27 cellular contexts compared by ENCODE assay signal in genomic region chr3:183494341-183494740, GRCh38.
DNase-seq lines count a peak whose midpoint lies in the region; ATAC-seq and TF ChIP-seq lines count a peak whose summit lies in the region.
"Had no signal": no experiment of that assay in that cellular context is flagged by ENCODE, and none has a peak within 500 bp of the region (broad histone marks: within the 10 kb centered on the region; RNA-seq: fewer than 3 reads in every experiment).

No MANE protein-coding gene starts in this region.

- H3K27ac Mint-ChIP-seq in progenitor cell of endocrine pancreas, result peak overlapping the region; percentile 19
- H3K27ac Mint-ChIP-seq: nephron; stimulated activated naive B cell treated with anti-CD40 and anti-IgM and Interleukin-4, amounts not matched to agents 10 μg/mL and 1 μg/mL and 100 μg/mL, for 72 hours had no signal

- H3K36me3 ChIP-seq in HEK293 (ENCODE audit: control insufficient read depth in 2 of 2, insufficient read depth in 1 of 2, low read length in 2 of 2), result no peaks in the 10 kb centered on the region
- H3K36me3 ChIP-seq: breast epithelium, gastroesophageal sphincter, pancreas, uterus had no signal

- H3K9me3 ChIP-seq in HEK293 (ENCODE audit: control insufficient read depth, insufficient read depth, low read depth, low read length), result no peaks in the 10 kb centered on the region
- H3K9me3 ChIP-seq: breast epithelium, gastroesophageal sphincter, pancreas, spleen, testis, uterus had no signal

- no peaks in the 10 kb centered on the region for H3K36me3 Mint-ChIP-seq in progenitor cell of endocrine pancreas (ENCODE audit: insufficient read depth)

- intact Hi-C loops in Right ventricle myocardium superior (cut with DNase I), result no loop called here

- no peak for ATAC-seq in HG02870 (IDR thresholded peaks at IDR 0.05; ENCODE audit: unreplicated experiment)
- no peak for ATAC-seq in GM19395 (IDR thresholded peaks at IDR 0.05; ENCODE audit: unreplicated experiment)
- ATAC-seq in Right ventricle myocardium superior (ENCODE audit: poor library complexity), result no peak
- ATAC-seq: gastroesophageal sphincter; K562; pancreas; stimulated activated naive B cell treated with anti-CD40 and anti-IgM and Interleukin-4, amounts not matched to agents 10 μg/mL and 1 μg/mL and 100 μg/mL, for 72 hours had no signal

- no peaks in the 10 kb centered on the region for H3K27me3 Mint-ChIP-seq in progenitor cell of endocrine pancreas
- H3K27me3 Mint-ChIP-seq: stimulated activated naive B cell treated with anti-CD40 and anti-IgM and Interleukin-4, amounts not matched to agents 10 μg/mL and 1 μg/mL and 100 μg/mL, for 72 hours had no signal

- no peak overlapping the region for H3K27ac ChIP-seq in HEK293 (ENCODE audit: extremely low read depth, low read depth, low read length)
- H3K27ac ChIP-seq: breast epithelium, gastroesophageal sphincter, pancreas, spleen, testis, uterus had no signal

- H3K4me3 ChIP-seq in HEK293 (ENCODE audit: low read depth, low read length), result no peak overlapping the region
- H3K4me3 ChIP-seq: BLaER1 treated with 17β-estradiol and CSF1 and Interleukin-3, amounts not matched to agents 10 nM and 100 nM; breast epithelium; gastroesophageal sphincter; K562; pancreas; spleen; testis; uterus had no signal

- no peaks in the 10 kb centered on the region for H3K4me1 ChIP-seq in HEK293 (ENCODE audit: control insufficient read depth, insufficient read depth, low read length)
- H3K4me1 ChIP-seq: breast epithelium, gastroesophageal sphincter, pancreas, testis, uterus had no signal

- POLR2A ChIA-PET in HEK293 (lab: Yijun Ruan, JAX), result no interaction called here

- TF ChIP-seq CTCF in HEK293 (tag by site-specific recombination; IDR thresholded peaks at IDR 0.05), result no peak
- TF ChIP-seq CTCF in progenitor cell of endocrine pancreas (IDR thresholded peaks at IDR 0.05; ENCODE audit: unreplicated experiment), result no peak

- CTCF ChIA-PET in HEK293 (lab: Yijun Ruan, JAX), result interaction anchor here (0.6 kb wide), 1 partner anchor 410 kb away, joined by 3 read pairs; no protein-coding TSS in a partner anchor

- no peaks in the 10 kb centered on the region for H3K4me1 Mint-ChIP-seq in progenitor cell of endocrine pancreas (ENCODE audit: low read depth)

- DNase-seq in activated CD8-positive, alpha-beta memory T cell treated with anti-CD3 and anti-CD28 coated beads for 24 hours, result peak; percentile 41
- DNase-seq in activated CD8-positive, alpha-beta memory T cell treated with anti-CD3 and anti-CD28 coated beads, Interleukin-2, amount 50 U/mL, for 4 hours, result no peak
- DNase-seq in ecto neural progenitor cell (ENCODE audit: low spot score), result peak; percentile 32
- DNase-seq in progenitor cell of endocrine pancreas (ENCODE audit: low spot score, unreplicated experiment), result no peak
- DNase-seq in Right ventricle myocardium superior, result no peak
- DNase-seq: activated CD4-positive, alpha-beta T cell treated with anti-CD3 and anti-CD28 coated beads for 48 hours; activated effector memory CD4-positive, alpha-beta T cell treated with Interleukin-2 at 50 U/mL for 16 hours; amniotic stem cell; cortex of kidney; hypothalamus; NCI-H1105 treated with DMSO at 0.1 percent for 48 hours; NCI-H524 treated with DMSO at 0.1 percent for 48 hours; pancreas; right cardiac atrium; spleen; stimulated activated CD4-positive, alpha-beta T cell treated with anti-CD3 and anti-CD28 coated beads, Interleukin-2, amount 100 ng/mL, for 48 hours; stimulated activated naive B cell treated with anti-CD40 and anti-IgM and Interleukin-4, amounts not matched to agents 10 μg/mL and 1 μg/mL and 100 μg/mL, for 72 hours; testis; uterus had no signal

- peaks cover 3% of the 10 kb centered on the region for H3K9me3 Mint-ChIP-seq in progenitor cell of endocrine pancreas (ENCODE audit: low read depth)

- no peak overlapping the region for H3K4me3 Mint-ChIP-seq in progenitor cell of endocrine pancreas (ENCODE audit: low read depth)
- H3K4me3 Mint-ChIP-seq: nephron; stimulated activated naive B cell treated with anti-CD40 and anti-IgM and Interleukin-4, amounts not matched to agents 10 μg/mL and 1 μg/mL and 100 μg/mL, for 72 hours had no signal

TF ChIP-seq in HEK293, 187 proteins besides CTCF, POLR2A, EP300 and RAD21:
- TF ChIP-seq ZNF169 (tag by site-specific recombination; IDR thresholded peaks at IDR 0.05) (no peak), SCRT2 (tag by site-specific recombination; IDR thresholded peaks at IDR 0.05) (peak; percentile 1; the same call in 1 of the 2 replicates)
TF ChIP-seq in HEK293: peak in this region for 1.

Comparison
In these comparisons a context has a peak if more than half of its experiments do, and no peak if none do; other contexts are left out.
1. DNase-seq: peak in activated CD8-positive, alpha-beta memory T cell treated with anti-CD3 and anti-CD28 coated beads for 24 hours (single experiment) and ecto neural progenitor cell (single experiment); none in activated CD8-positive, alpha-beta memory T cell treated with anti-CD3 and anti-CD28 coated beads, Interleukin-2, amount 50 U/mL, for 4 hours (single experiment), progenitor cell of endocrine pancreas (single experiment) and Right ventricle myocardium superior (single experiment).